33 cellular contexts compared by ENCODE assay signal in the genomic region with DNA sequence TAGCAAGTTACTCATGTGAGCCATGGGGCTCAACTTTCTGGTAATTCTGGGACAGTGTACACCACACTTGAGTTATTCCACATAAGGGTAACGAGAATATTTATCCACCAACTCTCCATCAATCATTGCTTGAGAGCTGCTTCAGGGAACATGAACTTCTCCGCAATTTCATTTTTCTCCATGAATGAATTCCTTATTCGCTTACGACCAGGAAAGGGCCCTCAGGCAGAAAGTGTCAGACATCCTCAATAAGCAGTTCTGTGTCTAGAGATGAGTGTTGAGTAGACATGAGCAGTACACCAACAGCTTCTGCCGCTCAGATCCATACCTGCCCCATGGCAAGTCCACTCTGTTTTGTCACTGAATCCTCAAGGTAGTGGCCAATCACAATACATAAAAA. TPM values are rescaled to one million over a fixed set of nuclear protein-coding genes. Genes with fewer than 3 reads are reported as not detected.
DNase-seq lines count a peak whose midpoint lies in the region; ATAC-seq, FAIRE-seq and TF ChIP-seq lines count a peak whose summit lies in the region.
"Had no signal": no experiment of that assay in that cellular context is flagged by ENCODE, and none has a peak within 500 bp of the region (broad histone marks: within the 10 kb centered on the region; RNA-seq: fewer than 3 reads in every experiment).

No MANE protein-coding gene starts in this region.

- H3K9me3 Mint-ChIP-seq in naive thymus-derived CD4-positive, alpha-beta T cell, result peaks cover 0 to 15% (median 0%) of the 10 kb centered on the region in 11 donors

- ATAC-seq in GM21423 (IDR thresholded peaks at IDR 0.05; ENCODE audit: unreplicated experiment) (no peak), HG02588 (IDR thresholded peaks at IDR 0.05; ENCODE audit: unreplicated experiment) (no peak)
- ATAC-seq in naive thymus-derived CD4-positive, alpha-beta T cell, result no peak
- ATAC-seq: GM12878 had no signal

- no peaks in the 10 kb centered on the region for H3K4me1 ChIP-seq in keratinocyte (ENCODE audit: control insufficient read depth, extremely low read depth, insufficient read depth, low read length)
- no peaks in the 10 kb centered on the region for H3K4me1 ChIP-seq in naive thymus-derived CD4-positive, alpha-beta T cell (ENCODE audit: control insufficient read depth in 2 of 2, insufficient read depth in 2 of 2, low read length in 2 of 2)
- H3K4me1 ChIP-seq: BE2C, BLaER1, Caco-2 had no signal

- no peak overlapping the region for H2AFZ ChIP-seq in keratinocyte (ENCODE audit: control insufficient read depth, low read length)

- H4K20me1 ChIP-seq in keratinocyte (ENCODE audit: control insufficient read depth, extremely low read depth, insufficient read depth, low read length), result no peaks in the 10 kb centered on the region
- H4K20me1 ChIP-seq: BLaER1 had no signal

- peaks cover 24 to 43% (median 33%) of the 10 kb centered on the region in 5 donors for H3K27me3 Mint-ChIP-seq in naive thymus-derived CD4-positive, alpha-beta T cell

- H3K4me1 Mint-ChIP-seq in naive thymus-derived CD4-positive, alpha-beta T cell, result peaks cover 0 to 2% (median 0%) of the 10 kb centered on the region in 7 donors
- H3K4me1 Mint-ChIP-seq: CD14-positive monocyte; CD4-positive, alpha-beta memory T cell; CD8-positive, alpha-beta memory T cell had no signal

- intact Hi-C loops in naive thymus-derived CD4-positive, alpha-beta T cell (cut with micrococcal nuclease), result no loop called here

- H3K4me3 ChIP-seq in epithelial cell of esophagus (ENCODE audit: low read length) (no peak overlapping the region), keratinocyte (ENCODE audit: control insufficient read depth in 2 of 3, extremely low read depth in 1 of 3, insufficient read depth in 2 of 3, low read depth in 1 of 3, low read length in 3 of 3) (no peak overlapping the region)
- H3K4me3 ChIP-seq in naive thymus-derived CD4-positive, alpha-beta T cell (ENCODE audit: low read length), result no peak overlapping the region
- H3K4me3 ChIP-seq: BLaER1, GM12878 had no signal

- no peaks in the 10 kb centered on the region for H3K79me2 ChIP-seq in keratinocyte (ENCODE audit: control insufficient read depth, insufficient read depth, low read length)

- peak; percentile 17 for FAIRE-seq in keratinocyte (lab: Jason Lieb, UNC)
- FAIRE-seq: A204.1, D721Med, GM12878, GM12892, GM18507 had no signal

- H3K27me3 ChIP-seq in keratinocyte (ENCODE audit: control insufficient read depth, extremely low read depth, insufficient read depth, low read length), result no peaks in the 10 kb centered on the region
- H3K27me3 ChIP-seq in naive thymus-derived CD4-positive, alpha-beta T cell (ENCODE audit: control insufficient read depth in 2 of 2, insufficient read depth in 2 of 2, low read length in 2 of 2), result peaks cover 0 to 4% of the 10 kb centered on the region in 2 donors
- H3K27me3 ChIP-seq: BLaER1 had no signal

- peak; percentile 88 for DNase-seq in SK-MEL-5 (ENCODE audit: low read depth, low spot score)
- peak; percentile 8 for DNase-seq in epithelial cell of esophagus (ENCODE audit: low read depth)
- DNase-seq in keratinocyte (ENCODE audit: low read depth, low spot score), result no peak
- DNase-seq in anterior cingulate cortex (lab: John Stamatoyannopoulos, UW), result no peak
- no peak for DNase-seq in naive thymus-derived CD4-positive, alpha-beta T cell
- DNase-seq: 8988T; ACHN; BE2C; C1 segment of cervical spinal cord; Caco-2; Calu3; CD4-positive, alpha-beta memory T cell; CD4-positive, CD25-positive, alpha-beta regulatory T cell; CD8-positive, alpha-beta memory T cell; DMS153; DMS53; DMS79; DND-41; EL; GDM1 had no signal

- H3K4me3 Mint-ChIP-seq in naive thymus-derived CD4-positive, alpha-beta T cell, result no peak overlapping the region
- H3K4me3 Mint-ChIP-seq: CD14-positive monocyte; CD4-positive, alpha-beta memory T cell; CD4-positive, CD25-positive, alpha-beta regulatory T cell; CD8-positive, alpha-beta memory T cell had no signal

- H3K36me3 ChIP-seq in keratinocyte (ENCODE audit: control insufficient read depth in 2 of 2, extremely low read depth in 1 of 2, insufficient read depth in 2 of 2, low read length in 2 of 2), result no peaks in the 10 kb centered on the region
- H3K36me3 ChIP-seq in naive thymus-derived CD4-positive, alpha-beta T cell (ENCODE audit: control insufficient read depth in 2 of 3, insufficient read depth in 3 of 3, low read length in 3 of 3), result no peaks in the 10 kb centered on the region
- H3K36me3 ChIP-seq: BE2C, BLaER1 had no signal

- H3K9me3 ChIP-seq in keratinocyte (ENCODE audit: control insufficient read depth, low read depth, low read length), result no peaks in the 10 kb centered on the region
- H3K9me3 ChIP-seq in naive thymus-derived CD4-positive, alpha-beta T cell (ENCODE audit: control insufficient read depth in 2 of 3, low read length in 3 of 3), result no peaks in the 10 kb centered on the region
- H3K9me3 ChIP-seq: BE2C, BLaER1 had no signal

- no peaks in the 10 kb centered on the region for H3K36me3 Mint-ChIP-seq in naive thymus-derived CD4-positive, alpha-beta T cell
- H3K36me3 Mint-ChIP-seq: CD14-positive monocyte; CD4-positive, alpha-beta memory T cell; CD4-positive, CD25-positive, alpha-beta regulatory T cell had no signal

- H3K27ac Mint-ChIP-seq in naive thymus-derived CD4-positive, alpha-beta T cell, result no peak overlapping the region
- H3K27ac Mint-ChIP-seq: CD14-positive monocyte; CD4-positive, alpha-beta memory T cell; CD4-positive, CD25-positive, alpha-beta regulatory T cell had no signal

- H3K9ac ChIP-seq in keratinocyte (ENCODE audit: control insufficient read depth, extremely low read depth, insufficient read depth, low read length), result no peak overlapping the region
- H3K9ac ChIP-seq: BLaER1 had no signal

- TF ChIP-seq CTCF in epithelial cell of esophagus (IDR thresholded peaks at IDR 0.05; ENCODE audit: insufficient read depth, low read depth, low read length, missing control alignments), result no peak
- TF ChIP-seq CTCF in keratinocyte (optimal IDR thresholded peaks at IDR 0.05 in 1 of 3, IDR thresholded peaks at IDR 0.05 in 1 of 3, conservative IDR thresholded peaks at IDR 0.05 in 1 of 3; ENCODE audit: extremely low read depth in 1 of 3, insufficient read depth in 2 of 3, low read length in 3 of 3), result no peak

- in situ Hi-C loops in SK-MEL-5 (cut with HindIII; ENCODE audit: low pct_unique_long_range_greater_than_20kb, low sequenced_read_pairs), result no loop called here

- CTCF ChIA-PET in naive thymus-derived CD4-positive, alpha-beta T cell (lab: Charles Lee), result no interaction called here

- H3K27ac ChIP-seq in keratinocyte (ENCODE audit: control insufficient read depth, insufficient read depth, low read length), result no peak overlapping the region
- H3K27ac ChIP-seq in naive thymus-derived CD4-positive, alpha-beta T cell (ENCODE audit: low read depth, low read length), result no peak overlapping the region
- H3K27ac ChIP-seq: BLaER1 had no signal

- dilution Hi-C loops in keratinocyte (cut with MboI; ENCODE audit: extremely low pct_ligation_motif_present, low sequenced_read_pairs), result no loop called here

- no peaks in the 10 kb centered on the region for H3K9me1 ChIP-seq in keratinocyte (ENCODE audit: control insufficient read depth, extremely low read depth, insufficient read depth, low read length)

- POLR2A ChIA-PET in naive thymus-derived CD4-positive, alpha-beta T cell (lab: Charles Lee), result no interaction called here

- H3K4me2 ChIP-seq in keratinocyte (ENCODE audit: control insufficient read depth, extremely low read depth, insufficient read depth, low read depth, low read length), result no peak overlapping the region
- H3K4me2 ChIP-seq: BLaER1 had no signal

RNA-seq across cellular contexts. Expression of a gene that starts 24.8 kb away (rescaled TPM):
- total RNA-seq in SK-MEL-5 (2014; rRNA removed; shearing (Covaris generic)), result not detected in 2 replicates
- polyA plus RNA-seq in SK-MEL-5 (2015; cell fraction: cytosol; rRNA removed), result not detected in 2 replicates
- not detected in 2 replicates for polyA plus RNA-seq in SK-MEL-5 (2015; cell fraction: nucleus; rRNA removed)
- polyA plus RNA-seq in keratinocyte, result not detected in 3 replicates
- polyA plus RNA-seq in keratinocyte (2011; ENCODE audit: low read depth), result not detected
- not detected in 2 replicates for polyA plus RNA-seq in keratinocyte (2011; cell fraction: cytosol; rRNA removed)
- not detected in 2 replicates for polyA plus RNA-seq in keratinocyte (2011; cell fraction: nucleus; rRNA removed)
- not detected in 2 replicates for polyA plus RNA-seq in keratinocyte (2012; ENCODE audit: low replicate concordance)
- not detected in 3 replicates for polyA minus RNA-seq in keratinocyte
- polyA minus RNA-seq in keratinocyte (2011; cell fraction: cytosol; rRNA and poly(A)+ RNA removed), result not detected
- polyA minus RNA-seq in keratinocyte (2011; cell fraction: nucleus; rRNA and poly(A)+ RNA removed), result not detected in 2 replicates
- total RNA-seq in naive thymus-derived CD4-positive, alpha-beta T cell, result not detected
- not detected for polyA plus RNA-seq in naive thymus-derived CD4-positive, alpha-beta T cell
- total RNA-seq: A673; Caco-2; Calu3; CD4-positive, alpha-beta memory T cell; CD4-positive, CD25-positive, alpha-beta regulatory T cell; CD8-positive, alpha-beta memory T cell; Daoy; G401; GM12878 had no signal
- polyA plus RNA-seq: AG04450; CD14-positive monocyte; CD4-positive, alpha-beta memory T cell; CD4-positive, CD25-positive, alpha-beta regulatory T cell; CD8-positive, alpha-beta memory T cell; GM12878 had no signal

RNA-seq across cellular contexts. Expression of a gene that starts 38.8 kb away (rescaled TPM):
- total RNA-seq in SK-MEL-5 (2014; rRNA removed; shearing (Covaris generic)), result not detected in 2 replicates
- polyA plus RNA-seq in SK-MEL-5 (2015; cell fraction: cytosol; rRNA removed), result not detected in 2 replicates
- not detected in 2 replicates for polyA plus RNA-seq in SK-MEL-5 (2015; cell fraction: nucleus; rRNA removed)
- polyA plus RNA-seq in keratinocyte, result not detected in 3 replicates
- polyA plus RNA-seq in keratinocyte (2011; ENCODE audit: low read depth), result not detected
- not detected in 2 replicates for polyA plus RNA-seq in keratinocyte (2011; cell fraction: cytosol; rRNA removed)
- polyA plus RNA-seq in keratinocyte (2011; cell fraction: nucleus; rRNA removed), result not detected in 2 replicates
- not detected in 2 replicates for polyA plus RNA-seq in keratinocyte (2012; ENCODE audit: low replicate concordance)
- polyA minus RNA-seq in keratinocyte, result not detected in 3 replicates
- polyA minus RNA-seq in keratinocyte (2011; cell fraction: cytosol; rRNA and poly(A)+ RNA removed), result not detected
- polyA minus RNA-seq in keratinocyte (2011; cell fraction: nucleus; rRNA and poly(A)+ RNA removed), result not detected in 2 replicates
- total RNA-seq in naive thymus-derived CD4-positive, alpha-beta T cell, result not detected
- not detected for polyA plus RNA-seq in naive thymus-derived CD4-positive, alpha-beta T cell
- total RNA-seq: A673; Caco-2; Calu3; CD4-positive, alpha-beta memory T cell; CD4-positive, CD25-positive, alpha-beta regulatory T cell; CD8-positive, alpha-beta memory T cell; Daoy; G401; GM12878 had no signal
- polyA plus RNA-seq: AG04450; CD14-positive monocyte; CD4-positive, alpha-beta memory T cell; CD4-positive, CD25-positive, alpha-beta regulatory T cell; CD8-positive, alpha-beta memory T cell; GM12878 had no signal

RNA-seq across cellular contexts. Expression of a gene that starts 57.6 kb away (rescaled TPM):
- not detected in 2 replicates for total RNA-seq in SK-MEL-5 (2014; rRNA removed; shearing (Covaris generic))
- not detected in 2 replicates for polyA plus RNA-seq in SK-MEL-5 (2015; cell fraction: cytosol; rRNA removed)
- polyA plus RNA-seq in SK-MEL-5 (2015; cell fraction: nucleus; rRNA removed), result not detected in 2 replicates
- not detected in 3 replicates for polyA plus RNA-seq in keratinocyte
- polyA plus RNA-seq in keratinocyte (2011; ENCODE audit: low read depth), result not detected
- not detected in 2 replicates for polyA plus RNA-seq in keratinocyte (2011; cell fraction: cytosol; rRNA removed)
- polyA plus RNA-seq in keratinocyte (2011; cell fraction: nucleus; rRNA removed), result not detected in 2 replicates
- polyA plus RNA-seq in keratinocyte (2012; ENCODE audit: low replicate concordance), result not detected in 2 replicates
- not detected in 3 replicates for polyA minus RNA-seq in keratinocyte
- polyA minus RNA-seq in keratinocyte (2011; cell fraction: cytosol; rRNA and poly(A)+ RNA removed), result not detected
- polyA minus RNA-seq in keratinocyte (2011; cell fraction: nucleus; rRNA and poly(A)+ RNA removed), result not detected in 2 replicates
- total RNA-seq in naive thymus-derived CD4-positive, alpha-beta T cell, result not detected
- polyA plus RNA-seq in naive thymus-derived CD4-positive, alpha-beta T cell, result not detected
- total RNA-seq: A673; Caco-2; Calu3; CD4-positive, alpha-beta memory T cell; CD4-positive, CD25-positive, alpha-beta regulatory T cell; CD8-positive, alpha-beta memory T cell; Daoy; G401; GM12878 had no signal
- polyA plus RNA-seq: AG04450; CD14-positive monocyte; CD4-positive, alpha-beta memory T cell; CD4-positive, CD25-positive, alpha-beta regulatory T cell; CD8-positive, alpha-beta memory T cell; GM12878 had no signal

Comparison
In these comparisons a context has a peak if more than half of its experiments do, and no peak if none do; other contexts are left out.
1. DNase-seq: peak in SK-MEL-5 (single experiment) and epithelial cell of esophagus (single experiment); none in keratinocyte (single experiment), anterior cingulate cortex (0 of 58) and naive thymus-derived CD4-positive, alpha-beta T cell (0 of 9).